Comparison of ENCODE assay signal across 34 cellular contexts in the genomic region with DNA sequence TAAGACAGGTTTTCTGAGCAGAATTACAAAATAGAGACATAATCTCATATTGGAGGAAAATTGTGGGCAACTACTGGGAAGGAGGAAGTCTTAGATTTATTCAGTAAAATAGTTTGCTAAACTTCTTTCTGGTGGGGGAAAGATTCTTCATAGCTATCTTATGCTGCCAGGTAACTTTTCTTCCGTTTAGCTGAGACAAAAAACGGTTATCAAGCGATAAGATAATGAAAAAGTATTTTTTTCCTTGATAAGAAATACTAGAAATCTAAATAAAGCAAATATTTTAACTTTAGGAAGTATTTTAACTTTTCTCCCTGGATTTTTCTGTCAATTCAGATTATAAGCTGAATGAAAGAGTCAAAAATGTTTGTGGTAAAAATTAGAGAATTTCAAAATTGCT.
"Had no signal": no experiment of that assay in that cellular context is flagged by ENCODE, and none has a peak within 500 bp of the region (broad histone marks: within the 10 kb centered on the region; RNA-seq: fewer than 3 reads in every experiment).

No MANE protein-coding gene starts in this region.

- DNase-seq: Karpas-422, Kasumi-1, MG63, MM.1S, MV-4-11, NCI-H1048, NCI-H1092, NCI-H1092 treated with DMSO at 0.1 percent for 48 hours, NCI-H1105, NCI-H1105 treated with DMSO at 0.1 percent for 48 hours, NCI-H1417, NCI-H1417 treated with DMSO at 0.1 percent for 48 hours, NCI-H1436, NCI-H1436 treated with DMSO at 0.1 percent for 48 hours, NCI-H146, NCI-H1694, NCI-H1694 treated with DMSO at 0.1 percent for 48 hours, NCI-H187, NCI-H187 treated with DMSO at 0.1 percent for 48 hours, NCI-H1930, NCI-H2029, NCI-H2029 treated with DMSO at 0.1 percent for 48 hours, NCI-H2081, NCI-H2081 treated with DMSO at 0.1 percent for 48 hours, NCI-H2107, NCI-H2171, NCI-H2171 treated with DMSO at 0.1 percent for 48 hours, NCI-H2227 treated with DMSO at 0.1 percent for 48 hours, NCI-H226, NCI-H345, NCI-H446, NCI-H446 treated with DMSO at 0.1 percent for 48 hours, NCI-H510A, NCI-H510A treated with DMSO at 0.1 percent for 48 hours had no signal

- H3K27me3 ChIP-seq: MG63 had no signal

- H3K9me3 ChIP-seq: MG63 had no signal

- H3K4me3 ChIP-seq: MG63 had no signal

- H3K36me3 ChIP-seq: MG63 had no signal
